ENCODE assay signal across 22 cellular contexts in genomic region chr6:137542713-137543112, GRCh38.
"Had no signal": no experiment of that assay in that cellular context is flagged by ENCODE, and none has a peak within 500 bp of the region (broad histone marks: within the 10 kb centered on the region; RNA-seq: fewer than 3 reads in every experiment).

No MANE protein-coding gene starts in this region.

- H3K4me1 Mint-ChIP-seq: stimulated activated memory B cell treated with anti-CD40 and anti-IgM and Interleukin-4, amounts not matched to agents 10 μg/mL and 1 μg/mL and 100 μg/mL, for 72 hours had no signal

- H3K27me3 ChIP-seq: colonic mucosa, neural progenitor cell, right lobe of liver, testis, uterus had no signal

- H3K4me3 Mint-ChIP-seq: activated T-cell treated with anti-CD3 and anti-CD28 coated beads, Interleukin-2, amount 50 U/mL, for 4 hours; effector memory CD8-positive, alpha-beta T cell; neural progenitor cell; stimulated activated memory B cell treated with anti-CD40 and anti-IgM and Interleukin-4, amounts not matched to agents 10 μg/mL and 1 μg/mL and 100 μg/mL, for 72 hours; T-helper 17 cell had no signal

- H3K9me3 ChIP-seq: colonic mucosa, left ventricle myocardium inferior, right lobe of liver, testis, uterus had no signal

- H3K4me3 ChIP-seq: colonic mucosa, dorsolateral prefrontal cortex, left ventricle myocardium inferior, neural progenitor cell, right lobe of liver, skin epidermis, testis, uterus had no signal

- ATAC-seq: effector memory CD8-positive, alpha-beta T cell; esophagus mucosa; naive thymus-derived CD4-positive, alpha-beta T cell; right lobe of liver; stimulated activated memory B cell treated with anti-CD40 and anti-IgM and Interleukin-4, amounts not matched to agents 10 μg/mL and 1 μg/mL and 100 μg/mL, for 72 hours; T-helper 17 cell had no signal

- H3K4me2 ChIP-seq: neural progenitor cell had no signal

- H3K27ac Mint-ChIP-seq: effector memory CD8-positive, alpha-beta T cell; neural progenitor cell; stimulated activated memory B cell treated with anti-CD40 and anti-IgM and Interleukin-4, amounts not matched to agents 10 μg/mL and 1 μg/mL and 100 μg/mL, for 72 hours; T-helper 17 cell had no signal

- H3K9ac ChIP-seq: neural progenitor cell had no signal

- DNase-seq: activated CD8-positive, alpha-beta memory T cell treated with anti-CD3 and anti-CD28 coated beads for 24 hours; activated CD8-positive, alpha-beta memory T cell treated with anti-CD3 and anti-CD28 coated beads, Interleukin-2, amount 50 U/mL, for 4 hours; activated effector memory CD4-positive, alpha-beta T cell treated with Interleukin-2 at 50 U/mL for 16 hours; activated T-cell treated with anti-CD3 and anti-CD28 coated beads, Interleukin-2, amount 50 U/mL, for 4 hours; amygdala; colonic mucosa; dorsolateral prefrontal cortex; effector memory CD8-positive, alpha-beta T cell; foreskin melanocyte; left ventricle myocardium inferior; naive thymus-derived CD4-positive, alpha-beta T cell; posterior cingulate gyrus; right lobe of liver; stimulated activated CD4-positive, alpha-beta T cell treated with anti-CD3 and anti-CD28 coated beads, Interleukin-1b, Interleukin-23, amount 100 ng/mL, for 48 hours; T-helper 17 cell; testis; trophoblast cell; uterus had no signal

- H3K9me3 Mint-ChIP-seq: activated T-cell treated with anti-CD3 and anti-CD28 coated beads, Interleukin-2, amount 50 U/mL, for 4 hours; neural progenitor cell; stimulated activated memory B cell treated with anti-CD40 and anti-IgM and Interleukin-4, amounts not matched to agents 10 μg/mL and 1 μg/mL and 100 μg/mL, for 72 hours had no signal

- H3K27ac ChIP-seq: colonic mucosa, dorsolateral prefrontal cortex, left ventricle myocardium inferior, neural progenitor cell, right lobe of liver, skin epidermis, testis, uterus had no signal

- H3K36me3 ChIP-seq: colonic mucosa, left ventricle myocardium inferior, neural progenitor cell, right lobe of liver, uterus had no signal

- H3K4me1 ChIP-seq: colonic mucosa, left ventricle myocardium inferior, right lobe of liver, testis, uterus had no signal

- H3K36me3 Mint-ChIP-seq: neural progenitor cell; stimulated activated memory B cell treated with anti-CD40 and anti-IgM and Interleukin-4, amounts not matched to agents 10 μg/mL and 1 μg/mL and 100 μg/mL, for 72 hours had no signal

- H2AFZ ChIP-seq: neural progenitor cell had no signal
